In the genomic region with DNA sequence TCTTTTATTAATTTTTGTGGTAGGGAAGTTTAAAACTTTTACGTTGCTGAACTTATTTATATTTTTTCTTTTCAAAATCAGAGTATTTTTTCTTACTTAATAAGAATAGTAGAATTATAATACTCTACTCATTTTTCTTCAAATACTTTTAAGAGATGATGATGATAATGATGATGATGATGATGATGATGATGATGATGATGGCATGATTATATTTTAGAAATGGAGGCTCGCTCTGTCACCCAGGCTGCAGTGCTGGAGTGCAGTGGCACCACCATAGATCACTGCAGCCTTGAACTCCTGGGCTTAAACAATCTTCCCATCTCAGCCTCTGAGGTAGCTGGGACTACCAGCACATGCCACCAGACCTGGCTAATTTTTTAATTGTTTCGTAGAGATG, we compare ENCODE assay signal across 28 cellular contexts.
"Had no signal": no experiment of that assay in that cellular context is flagged by ENCODE, and none has a peak within 500 bp of the region (broad histone marks: within the 10 kb centered on the region; RNA-seq: fewer than 3 reads in every experiment).

No MANE protein-coding gene starts in this region.

- H3K4me3 ChIP-seq: colonic mucosa, coronary artery, dorsolateral prefrontal cortex, esophagus muscularis mucosa, esophagus squamous epithelium, gastrocnemius medialis, gastroesophageal sphincter, heart left ventricle, heart right ventricle had no signal

- FAIRE-seq: colon, endometrium, endothelial cell of umbilical vein, frontal cortex had no signal

- ATAC-seq: effector memory CD8-positive, alpha-beta T cell; esophagus mucosa; foreskin keratinocyte; gastrocnemius medialis; gastroesophageal sphincter; heart left ventricle; heart right ventricle had no signal

- H3K27me3 ChIP-seq: colonic mucosa, esophagus muscularis mucosa, esophagus squamous epithelium, foreskin keratinocyte, gastrocnemius medialis, gastroesophageal sphincter, heart left ventricle had no signal

- H3K9me3 ChIP-seq: colonic mucosa, esophagus muscularis mucosa, esophagus squamous epithelium, gastrocnemius medialis, gastroesophageal sphincter, heart left ventricle, heart right ventricle had no signal

- H3K36me3 ChIP-seq: colonic mucosa, esophagus muscularis mucosa, esophagus squamous epithelium, gastrocnemius medialis, gastroesophageal sphincter, heart left ventricle, heart right ventricle had no signal

- H3K4me1 ChIP-seq: colonic mucosa, foreskin keratinocyte, gastrocnemius medialis had no signal

- H3K27ac ChIP-seq: colonic mucosa, coronary artery, dorsolateral prefrontal cortex, epithelial cell of prostate, esophagus muscularis mucosa, esophagus squamous epithelium, foreskin keratinocyte, gastrocnemius medialis, gastroesophageal sphincter, heart left ventricle, heart right ventricle had no signal

- DNase-seq: colonic mucosa; cortex of kidney; dermis blood vessel endothelial cell; dorsolateral prefrontal cortex; effector CD4-positive, alpha-beta T cell; effector CD8-positive, alpha-beta T cell; effector memory CD4-positive, alpha-beta T cell; effector memory CD8-positive, alpha-beta T cell; endodermal cell; erythroblast; esophagus squamous epithelium; foreskin fibroblast; foreskin keratinocyte; foreskin melanocyte; gastrocnemius medialis; glutamatergic neuron; head of caudate nucleus; heart left ventricle; heart right ventricle had no signal
